In the genomic region with DNA sequence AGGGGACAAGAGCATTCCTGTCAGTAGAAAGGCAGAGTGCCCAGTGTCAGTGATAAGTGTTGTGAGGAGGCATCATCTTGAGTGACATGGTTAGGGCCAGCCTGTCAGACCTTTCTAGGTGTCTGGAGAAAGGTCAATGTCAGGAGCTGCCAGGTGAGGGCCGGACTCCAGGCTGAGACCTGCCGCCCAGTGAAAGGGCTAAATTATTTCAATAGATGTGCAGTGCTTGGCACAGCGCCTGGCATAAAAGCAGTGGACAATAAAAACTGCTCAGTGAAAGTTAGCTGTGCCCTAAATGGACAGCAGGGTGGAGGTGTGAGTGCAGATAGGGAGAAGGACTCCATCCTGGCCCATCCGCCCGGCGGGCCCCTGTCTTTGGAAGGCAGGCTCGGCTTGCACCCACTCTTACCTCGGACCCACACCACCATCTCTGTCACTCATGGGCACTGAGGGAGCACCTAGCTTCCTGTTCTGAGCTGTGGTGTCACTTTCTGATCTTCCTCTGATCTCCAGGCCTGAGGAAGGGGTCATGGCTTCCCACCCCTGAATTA, we compare ENCODE assay signal across 19 cellular contexts. TPM values are rescaled to one million over a fixed set of nuclear protein-coding genes. Genes with fewer than 3 reads are reported as not detected.
"Had no signal": no experiment of that assay in that cellular context is flagged by ENCODE, and none has a peak within 500 bp of the region (broad histone marks: within the 10 kb centered on the region; RNA-seq: fewer than 3 reads in every experiment).

No MANE protein-coding gene starts in this region.

- H3K4me2 ChIP-seq: hepatocyte had no signal

- H3K4me3 ChIP-seq: coronary artery, hepatocyte, lower lobe of right lung, right atrium auricular region, tibial artery, upper lobe of left lung, uterus had no signal

- H3K9me3 ChIP-seq: lower lobe of right lung, right atrium auricular region, tibial artery, upper lobe of left lung, uterus had no signal

- H3K27ac ChIP-seq: coronary artery, foreskin keratinocyte, hepatocyte, lower lobe of right lung, right atrium auricular region, tibial artery, upper lobe of left lung, uterus had no signal

- H3K36me3 ChIP-seq: lower lobe of right lung, right atrium auricular region, tibial artery, upper lobe of left lung, uterus had no signal

- H3K4me1 ChIP-seq: foreskin keratinocyte had no signal

- DNase-seq: effector CD4-positive, alpha-beta T cell; endodermal cell; erythroblast; foreskin keratinocyte; head of caudate nucleus; left colon; lower lobe of right lung; natural killer cell; stimulated activated CD4-positive, alpha-beta T cell treated with anti-CD3 and anti-CD28 coated beads, Interleukin-4, amount 100 ng/mL, for 1 hour; stimulated activated CD8-positive, alpha-beta memory T cell treated with anti-CD3 and anti-CD28 coated beads, Interleukin-4, amount 100 ng/mL, for 48 hours; tibial artery; upper lobe of left lung; uterus had no signal

- H3K27me3 ChIP-seq: hepatocyte, right atrium auricular region, upper lobe of left lung, uterus had no signal

- ATAC-seq: foreskin keratinocyte; left colon; lower lobe of right lung; natural killer cell; stimulated activated effector memory CD8-positive, alpha-beta T cell treated with anti-CD3 and anti-CD28 coated beads, Interleukin-12 subunit alpha, Interleukin-12 subunit beta, amount 100 ng/mL, for 72 hours had no signal

RNA-seq across cellular contexts. Expression of gene WNT11, which starts 23.5 kb away (rescaled TPM):
- total RNA-seq: dermis microvascular lymphatic vessel endothelial cell, endothelial cell of umbilical vein had no signal
